8 cellular contexts compared by ENCODE assay signal in the genomic region with DNA sequence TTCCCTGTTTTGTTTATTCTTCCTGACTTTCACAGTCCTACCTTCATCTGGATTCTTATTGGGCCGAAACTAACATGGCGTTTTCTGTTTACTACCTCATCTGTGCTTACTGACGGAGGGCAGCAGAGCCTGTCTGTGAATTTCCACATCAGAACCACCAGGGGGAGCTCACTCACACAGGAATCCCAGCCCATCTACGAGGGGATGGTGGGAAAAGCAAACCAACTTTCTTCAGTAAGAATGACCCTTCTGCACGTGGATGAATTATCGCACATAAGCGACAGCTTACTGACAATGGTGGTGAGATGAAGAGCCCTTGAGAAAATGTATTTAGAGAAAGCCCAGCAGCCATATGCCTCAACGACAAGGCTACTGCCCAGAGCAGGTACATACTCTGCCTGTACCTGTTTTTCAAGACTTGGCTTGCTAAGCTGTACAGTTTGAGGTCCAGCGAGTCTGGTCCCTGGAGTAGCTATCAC. TPM values are rescaled to one million over a fixed set of nuclear protein-coding genes. Genes with fewer than 3 reads are reported as not detected.
DNase-seq lines count a peak whose midpoint lies in the region; ATAC-seq, FAIRE-seq and TF ChIP-seq lines count a peak whose summit lies in the region.

No MANE protein-coding gene starts in this region.

- peaks cover 7% of the 10 kb centered on the region for H3K4me1 ChIP-seq in Karpas-422 (ENCODE audit: low read length)

- H3K79me2 ChIP-seq in Karpas-422 (ENCODE audit: low read length) (peaks cover 3% of the 10 kb centered on the region; the same call in 1 of the 2 replicates), neural cell (replicated peaks; ENCODE audit: insufficient read depth, low read length) (no peaks in the 10 kb centered on the region)

- H3K4me2 ChIP-seq in Karpas-422 (ENCODE audit: low read depth, low read length, poor library complexity, severe bottlenecking) (peak overlapping the region; percentile 22), neural cell (ENCODE audit: low read length) (no peak overlapping the region)

- H3K27me3 ChIP-seq in Karpas-422 (ENCODE audit: low read length): no peaks in the 10 kb centered on the region
- H3K27me3 ChIP-seq in neural cell (ENCODE audit: insufficient read depth, low read depth, low read length): no peaks in the 10 kb centered on the region

- no peaks in the 10 kb centered on the region for H3K9me2 ChIP-seq in Karpas-422 (replicated peaks; ENCODE audit: insufficient read depth, low read length)
- H3K9me2 ChIP-seq in neural cell (ENCODE audit: insufficient read depth, low read length): no peaks in the 10 kb centered on the region

- peak; percentile 52 for FAIRE-seq in RCC 7860 (lab: Jason Lieb, UNC)

- no peak for TF ChIP-seq EP300 in neural cell (conservative IDR thresholded peaks at IDR 0.05; ENCODE audit: poor library complexity, severe bottlenecking)

- H3K27ac ChIP-seq in Karpas-422 (ENCODE audit: low read length) (no peak overlapping the region), neural cell (ENCODE audit: low read length) (no peak overlapping the region)

- no peak overlapping the region for H3K4me3 ChIP-seq in Karpas-422 (ENCODE audit: low read length)
- no peak overlapping the region for H3K4me3 ChIP-seq in fibroblast of mammary gland (ENCODE audit: control insufficient read depth, low read depth, low read length)
- no peak overlapping the region for H3K4me3 ChIP-seq in neural cell (ENCODE audit: low read length)

- H3F3A ChIP-seq in neural cell (ENCODE audit: insufficient read depth, low read length, poor library complexity, severe bottlenecking): no peaks in the 10 kb centered on the region

- no peaks in the 10 kb centered on the region for H4K20me1 ChIP-seq in Karpas-422 (ENCODE audit: insufficient read depth, low read depth, low read length)
- no peaks in the 10 kb centered on the region for H4K20me1 ChIP-seq in neural cell (ENCODE audit: insufficient read depth)

- H3K9me3 ChIP-seq in Karpas-422 (ENCODE audit: low read length): no peaks in the 10 kb centered on the region
- H3K9me3 ChIP-seq in neural cell (ENCODE audit: low read length): no peaks in the 10 kb centered on the region

- peak; percentile 45 for DNase-seq in AG09319 (ENCODE audit: extremely low read depth, low read depth)
- peak; percentile 93 for DNase-seq in Karpas-422
- DNase-seq in RCC 7860 (ENCODE audit: low spot score): peak; percentile 53
- DNase-seq in activated T-cell treated with anti-CD3 and anti-CD28 coated beads, Interleukin-2, amount 50 U/mL, for 48 hours: peak; percentile 49 to 67
- DNase-seq in fibroblast of mammary gland (ENCODE audit: low read depth): peak; percentile 81
- DNase-seq in superior temporal gyrus (ENCODE audit: extremely low spot score): peak; percentile 93

- peak; percentile 95 for TF ChIP-seq RAD21 in neural cell (conservative IDR thresholded peaks at IDR 0.05)

- H3K36me3 ChIP-seq in Karpas-422 (ENCODE audit: insufficient read depth, low read length) (peaks cover 29% of the 10 kb centered on the region), neural cell (ENCODE audit: insufficient read depth, low read length) (peaks cover 3% of the 10 kb centered on the region)

- peak; percentile 90 for TF ChIP-seq CTCF in AG09319 (IDR thresholded peaks at IDR 0.05; ENCODE audit: low read depth, low read length)
- TF ChIP-seq CTCF in fibroblast of mammary gland (conservative IDR thresholded peaks at IDR 0.05; ENCODE audit: control insufficient read depth, insufficient read depth, low read depth, low read length): peak; percentile 96
- peak; percentile 90 for TF ChIP-seq CTCF in neural cell (IDR thresholded peaks at IDR 0.05; ENCODE audit: poor library complexity, severe bottlenecking)

- H3K9ac ChIP-seq in Karpas-422 (ENCODE audit: low read length) (no peak overlapping the region), neural cell (ENCODE audit: low read length) (no peak overlapping the region)

- peak; percentile 67 for ATAC-seq in GM19025 (IDR thresholded peaks at IDR 0.05; ENCODE audit: low read depth, unreplicated experiment)

- H2AFZ ChIP-seq in Karpas-422 (ENCODE audit: low read length) (no peak overlapping the region), neural cell (ENCODE audit: low read depth, low read length) (no peak overlapping the region)

TF ChIP-seq in neural cell, 6 proteins besides CTCF, POLR2A, EP300 and RAD21:
- peak; percentile 80 for TF ChIP-seq MXI1 (conservative IDR thresholded peaks at IDR 0.05; ENCODE audit: poor library complexity, severe bottlenecking)
- no peak for TF ChIP-seq TAF1 (IDR thresholded peaks at IDR 0.05; ENCODE audit: low read depth)
- TF ChIP-seq SMC3 (conservative IDR thresholded peaks at IDR 0.05; ENCODE audit: poor library complexity): peak; percentile 98
TF ChIP-seq in neural cell: peak in this region for 2.

RNA-seq across cellular contexts. Expression of gene LARGE2, which starts 42.5 kb away (rescaled TPM):
- total RNA-seq in Karpas-422 (2014; rRNA removed; shearing (Covaris generic); ENCODE audit: low replicate concordance): 9.5 and 10.8 TPM in 2 replicates
- polyA plus RNA-seq in neural cell: not detected in 2 replicates
- polyA minus RNA-seq in neural cell: not detected in 2 replicates

RNA-seq across cellular contexts. Expression of gene PEX16, which starts 47.3 kb away (rescaled TPM):
- total RNA-seq in Karpas-422 (2014; rRNA removed; shearing (Covaris generic); ENCODE audit: low replicate concordance): 83.3 and 89.3 TPM in 2 replicates
- 61.1 and 71.6 TPM in 2 replicates for polyA plus RNA-seq in neural cell
- polyA minus RNA-seq in neural cell: 21.4 and 24.8 TPM in 2 replicates

RNA-seq across cellular contexts. Expression of gene FREY1, which starts 57.9 kb away (rescaled TPM):
- total RNA-seq in Karpas-422 (2014; rRNA removed; shearing (Covaris generic); ENCODE audit: low replicate concordance): 2.3 and 3.9 TPM in 2 replicates
- not detected in 2 replicates for polyA plus RNA-seq in neural cell
- polyA minus RNA-seq in neural cell: 1.7 and 2.9 TPM in 2 replicates
